Comparison of ENCODE assay signal across 8 cellular contexts in the genomic region with DNA sequence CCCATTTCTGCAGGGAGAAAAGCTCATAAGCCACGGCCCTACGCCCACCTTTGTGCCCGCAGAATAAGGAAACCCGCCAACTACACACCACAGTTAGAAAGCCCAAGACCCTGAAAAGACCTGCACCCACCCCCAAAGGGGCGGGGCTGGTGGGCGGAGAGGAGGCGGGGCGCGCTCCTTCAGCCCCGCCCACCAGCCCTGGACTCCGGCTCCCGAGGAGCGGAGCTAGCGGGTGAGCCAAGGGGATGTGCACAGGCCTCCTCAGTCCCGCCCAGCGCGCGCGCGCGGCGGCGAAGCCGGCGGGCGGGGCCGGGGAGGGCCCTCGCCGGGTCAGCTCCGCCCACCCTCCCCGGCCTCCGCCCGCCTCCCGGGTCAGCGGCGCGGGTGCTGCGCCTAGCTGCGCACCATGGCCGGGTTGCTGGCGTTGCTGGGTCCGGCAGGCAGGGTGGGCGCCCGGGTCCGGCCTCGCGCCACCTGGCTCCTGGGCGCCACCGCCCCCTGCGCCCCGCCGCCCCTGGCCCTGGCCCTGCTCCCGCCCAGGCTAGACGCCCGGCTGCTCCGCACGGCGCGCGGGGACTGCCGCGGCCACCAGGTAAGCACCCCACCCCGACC. TPM values are rescaled to one million over a fixed set of nuclear protein-coding genes. Genes with fewer than 3 reads are reported as not detected.
DNase-seq lines count a peak whose midpoint lies in the region; ATAC-seq and TF ChIP-seq lines count a peak whose summit lies in the region.

A gene with protein sequence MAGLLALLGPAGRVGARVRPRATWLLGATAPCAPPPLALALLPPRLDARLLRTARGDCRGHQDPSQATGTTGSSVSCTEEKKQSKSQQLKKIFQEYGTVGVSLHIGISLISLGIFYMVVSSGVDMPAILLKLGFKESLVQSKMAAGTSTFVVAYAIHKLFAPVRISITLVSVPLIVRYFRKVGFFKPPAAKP (plus strand): TSS at position 375 of the 612 bp plus-strand sequence. CDS start 32 bp downstream, at position 407.

- H3K9me3 ChIP-seq in heart left ventricle (no peaks in the 10 kb centered on the region), transverse colon (no peaks in the 10 kb centered on the region)

- in situ Hi-C loops in transverse colon (cut with MboI; ENCODE audit: low pct_ligation_motif_present in 1 of 4, low pct_unique_long_range_greater_than_20kb in 1 of 4, low sequenced_read_pairs in 3 of 4) = no loop called here

- DNase-seq in GM06990 (ENCODE audit: extremely low read depth, insufficient read length) (peak; percentile 85), NCI-H1105 (lab: John Stamatoyannopoulos, UW) (peak; percentile 91), T-cell (peak; percentile 57 to 81 (median 72)), amniotic epithelial cell (ENCODE audit: low read depth) (peak; percentile 84), heart left ventricle (peak; percentile 89 to 94 (median 93)), posterior cingulate gyrus (peak; percentile 71 to 99 (median 89)), transverse colon (peak; percentile 90)

- peak within 1 kb of the TSS; percentile 87 to 89 (median 89) for H3K4me3 Mint-ChIP-seq in T-cell

- intact Hi-C loops in heart left ventricle (cut with DNase I) (loop anchor here in 4 of 10 donors (1.0 to 5.0 kb wide), 3 partner anchors 34 kb away; a partner anchor contains a TSS), posterior cingulate gyrus (cut with DNase I) (loop anchor here (5.0 kb wide), 1 partner anchor 34 kb away; a partner anchor contains a TSS), transverse colon (cut with DNase I; ENCODE audit: low total_unique reads) (no loop called here)

- TF ChIP-seq EP300 in transverse colon (IDR thresholded peaks at IDR 0.05; ENCODE audit: low read depth) = no peak

- CTCF ChIA-PET in T-cell (lab: Charles Lee) = interaction anchor here in 1 of 2 donors (0.6 to 2.3 kb wide), 4 partner anchors 34 to 1988 kb away, joined by 4 to 14 read pairs (median 4); a partner anchor contains a TSS

- H3K27me3 ChIP-seq in GM06990 (replicated peaks; ENCODE audit: control insufficient read depth, insufficient read depth, low read length) (no peaks in the 10 kb centered on the region), heart left ventricle (no peaks in the 10 kb centered on the region), transverse colon (no peaks in the 10 kb centered on the region)

- 1 to 10% (median 2%) methylated on average over 9 to 63 of the region's 63 CpGs for WGBS in heart left ventricle, 4 donors
- WGBS in transverse colon (ENCODE audit: low coverage in 1 of 2), 2 donors = 0 to 2% methylated on average over 5 to 11 of the region's 63 CpGs

- H3K27me3 Mint-ChIP-seq in T-cell = no peaks in the 10 kb centered on the region

- peaks cover 14 to 28% (median 24%) of the 10 kb centered on the region in 3 donors for H3K4me1 Mint-ChIP-seq in T-cell

- no peak for TF ChIP-seq CTCF in GM06990 (IDR thresholded peaks at IDR 0.05; ENCODE audit: insufficient read depth, low read length, poor library complexity, severe bottlenecking)
- no peak for TF ChIP-seq CTCF in heart left ventricle (IDR thresholded peaks at IDR 0.05)
- no peak for TF ChIP-seq CTCF in transverse colon (IDR thresholded peaks at IDR 0.05)

- H3K36me3 Mint-ChIP-seq in T-cell = no peaks in the 10 kb centered on the region

- H3K27ac Mint-ChIP-seq in T-cell = peak within 1 kb of the TSS; percentile 66 to 89

- H3K9me3 Mint-ChIP-seq in T-cell = no peaks in the 10 kb centered on the region

- POLR2A ChIA-PET in T-cell (lab: Charles Lee) = interaction anchor here (0.5 to 0.7 kb wide), 3 partner anchors 9 to 53 kb away, joined by 3 to 9 read pairs (median 3); a partner anchor contains a TSS

- peak; percentile 98 for ATAC-seq in HG02623 (IDR thresholded peaks at IDR 0.05; ENCODE audit: unreplicated experiment)
- ATAC-seq in T-cell (replicated peaks in 1 of 4) = peak; percentile 99 to 100 (median 99)
- peak; percentile 92 to 98 (median 96) for ATAC-seq in heart left ventricle

- H3K4me1 ChIP-seq in heart left ventricle (peaks cover 6 to 42% (median 30%) of the 10 kb centered on the region in 12 donors), transverse colon (peaks cover 2 to 28% (median 11%) of the 10 kb centered on the region in 4 donors)

- H3K4me3 ChIP-seq in GM06990 (replicated peaks; ENCODE audit: low read depth, low read length) (peak within 1 kb of the TSS; percentile 70), heart left ventricle (peak within 1 kb of the TSS; percentile 68 to 99 (median 89)), transverse colon (peak within 1 kb of the TSS; percentile 53 to 98 (median 94))

- H3K36me3 ChIP-seq in GM06990 (ENCODE audit: control insufficient read depth, insufficient read depth, low read length) = no peaks in the 10 kb centered on the region
- H3K36me3 ChIP-seq in heart left ventricle = peaks cover 0 to 14% (median 0%) of the 10 kb centered on the region in 9 donors
- H3K36me3 ChIP-seq in transverse colon = no peaks in the 10 kb centered on the region

- TF ChIP-seq POLR2A in heart left ventricle (IDR thresholded peaks at IDR 0.05) (peak; percentile 33 to 59), transverse colon (IDR thresholded peaks at IDR 0.05) (no peak)

- H3K27ac ChIP-seq in heart left ventricle = peak within 1 kb of the TSS; percentile 81 to 91 (median 86)
- peak within 1 kb of the TSS; percentile 85 to 89 (median 86) for H3K27ac ChIP-seq in transverse colon

RNA-seq across cellular contexts. Expression of the gene that starts here (rescaled TPM):
- total RNA-seq in T-cell = 10 to 100 TPM; 17.2 to 23.9 (median 20.4) TPM
- total RNA-seq in heart left ventricle = 10 to 100 TPM; 48.3 to 69.8 (median 57.2) TPM
- 10 to 100 TPM; 32.6 to 34.2 TPM for polyA plus RNA-seq in heart left ventricle
- 10 to 100 TPM; 15.3 to 30.7 (median 25.5) TPM for total RNA-seq in transverse colon

Comparison
In these comparisons a context has a peak if more than half of its experiments do, and no peak if none do; other contexts are left out.
1. Peak in every context shown above with its lines: DNase-seq, ATAC-seq, H3K4me3 ChIP-seq and H3K27ac ChIP-seq.